In the genomic region with DNA sequence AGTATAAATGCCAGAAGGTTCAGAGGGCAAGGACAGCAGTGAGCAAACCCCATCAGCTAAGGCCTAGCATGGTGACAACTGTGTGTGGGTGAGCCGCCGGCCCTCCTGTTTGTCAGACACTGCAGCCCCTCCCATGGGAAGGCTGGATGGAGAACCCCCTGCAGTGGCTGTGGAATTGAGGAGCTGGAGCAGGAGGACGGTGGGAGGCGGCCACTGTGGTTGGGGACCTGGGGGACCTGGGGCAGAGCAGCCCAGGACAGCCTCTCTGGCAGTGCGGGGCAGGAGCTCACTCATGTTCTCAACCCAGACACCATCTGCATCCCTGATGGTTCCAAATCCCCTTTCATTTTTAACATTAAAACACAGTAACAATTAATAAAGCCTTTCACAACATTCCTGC, we compare ENCODE assay signal across 24 cellular contexts.
DNase-seq lines count a peak whose midpoint lies in the region; ATAC-seq and TF ChIP-seq lines count a peak whose summit lies in the region.
"Had no signal": no experiment of that assay in that cellular context is flagged by ENCODE, and none has a peak within 500 bp of the region (broad histone marks: within the 10 kb centered on the region; RNA-seq: fewer than 3 reads in every experiment).

No MANE protein-coding gene starts in this region.

- no peaks in the 10 kb centered on the region for H3K27me3 Mint-ChIP-seq in CD4-positive, alpha-beta T cell
- no peaks in the 10 kb centered on the region for H3K27me3 Mint-ChIP-seq in CD8-positive, alpha-beta memory T cell
- no peaks in the 10 kb centered on the region for H3K27me3 Mint-ChIP-seq in naive thymus-derived CD8-positive, alpha-beta T cell
- H3K27me3 Mint-ChIP-seq: B cell had no signal

- H3K27ac ChIP-seq in CD4-positive, alpha-beta T cell (ENCODE audit: low read depth, low read length): no peak overlapping the region
- H3K27ac ChIP-seq in CD8-positive, alpha-beta memory T cell (ENCODE audit: low read depth, low read length): no peak overlapping the region
- no peak overlapping the region for H3K27ac ChIP-seq in esophagus muscularis mucosa (replicated peaks in 1 of 4)
- H3K27ac ChIP-seq: C4-2B, PC-9, SJSA1 had no signal

- H3K27ac Mint-ChIP-seq in CD4-positive, alpha-beta T cell: peak overlapping the region; percentile 5
- peak overlapping the region in 5 of 8 donors; percentile 4 to 86 (median 62) for H3K27ac Mint-ChIP-seq in CD8-positive, alpha-beta memory T cell
- peak overlapping the region in 7 of 10 donors; percentile 9 to 80 (median 71) for H3K27ac Mint-ChIP-seq in naive thymus-derived CD8-positive, alpha-beta T cell
- H3K27ac Mint-ChIP-seq: B cell had no signal

- peaks cover 49% of the 10 kb centered on the region for H3K4me1 Mint-ChIP-seq in CD4-positive, alpha-beta T cell (ENCODE audit: low read depth)
- peaks cover 42 to 87% (median 62%) of the 10 kb centered on the region in 3 donors for H3K4me1 Mint-ChIP-seq in CD8-positive, alpha-beta memory T cell
- H3K4me1 Mint-ChIP-seq in naive thymus-derived CD8-positive, alpha-beta T cell: peaks cover 34 to 71% (median 57%) of the 10 kb centered on the region in 4 donors

- no peak for TF ChIP-seq EP300 in esophagus muscularis mucosa (IDR thresholded peaks at IDR 0.05)

- H3K9me3 ChIP-seq in CD4-positive, alpha-beta T cell (ENCODE audit: control insufficient read depth, low read length): no peaks in the 10 kb centered on the region
- no peaks in the 10 kb centered on the region for H3K9me3 ChIP-seq in CD8-positive, alpha-beta memory T cell (ENCODE audit: low read length)
- no peaks in the 10 kb centered on the region for H3K9me3 ChIP-seq in esophagus muscularis mucosa
- H3K9me3 ChIP-seq: Caco-2, MG63, SJSA1 had no signal

- intact Hi-C loops in CD4-positive, alpha-beta T cell (cut with DNase I, micrococcal nuclease): no loop called here
- intact Hi-C loops in esophagus muscularis mucosa (cut with DNase I): no loop called here

- DNase-seq in CD4-positive, alpha-beta T cell: no peak
- no peak for DNase-seq in CD8-positive, alpha-beta memory T cell
- DNase-seq in esophagus muscularis mucosa (ENCODE audit: extremely low spot score) (peak; percentile 47), H4 (ENCODE audit: low spot score) (no peak), NCI-H1694 (lab: John Stamatoyannopoulos, UW) (no peak), GM03348 (ENCODE audit: low spot score) (no peak)
- DNase-seq in naive thymus-derived CD8-positive, alpha-beta T cell: no peak
- DNase-seq: Caco-2, GOT3, IMR-90, KG1, MG63, NCI-H1105 treated with DMSO at 0.1 percent for 48 hours, NCI-H146, NCI-H2029 treated with DMSO at 0.1 percent for 48 hours, NCI-H526 treated with DMSO at 0.1 percent for 48 hours, PC-9, Right ventricle myocardium superior had no signal

- no peak for TF ChIP-seq POLR2A in esophagus muscularis mucosa (IDR thresholded peaks at IDR 0.05; ENCODE audit: low read depth)

- CTCF ChIA-PET in CD4-positive, alpha-beta T cell (lab: Charles Lee): no interaction called here
- CTCF ChIA-PET in CD8-positive, alpha-beta memory T cell (lab: Charles Lee): interaction anchor here (1.4 kb wide), 1 partner anchor 9 kb away, joined by 4 read pairs; no protein-coding TSS in a partner anchor

- POLR2A ChIA-PET in CD4-positive, alpha-beta T cell (lab: Charles Lee): no interaction called here
- POLR2A ChIA-PET in CD8-positive, alpha-beta memory T cell (lab: Charles Lee): no interaction called here
- POLR2A ChIA-PET in naive thymus-derived CD8-positive, alpha-beta T cell (lab: Charles Lee): no interaction called here

- H3K4me3 Mint-ChIP-seq in CD4-positive, alpha-beta T cell: no peak overlapping the region
- H3K4me3 Mint-ChIP-seq in CD8-positive, alpha-beta memory T cell: no peak overlapping the region
- no peak overlapping the region for H3K4me3 Mint-ChIP-seq in naive thymus-derived CD8-positive, alpha-beta T cell
- H3K4me3 Mint-ChIP-seq: B cell had no signal

- H3K36me3 Mint-ChIP-seq in CD4-positive, alpha-beta T cell (ENCODE audit: low read depth): peaks cover 24% of the 10 kb centered on the region
- peaks cover 0 to 17% (median 1%) of the 10 kb centered on the region in 3 donors for H3K36me3 Mint-ChIP-seq in CD8-positive, alpha-beta memory T cell
- peaks cover 0 to 9% (median 7%) of the 10 kb centered on the region in 3 donors for H3K36me3 Mint-ChIP-seq in naive thymus-derived CD8-positive, alpha-beta T cell

- no peaks in the 10 kb centered on the region for H3K9me3 Mint-ChIP-seq in CD4-positive, alpha-beta T cell
- no peaks in the 10 kb centered on the region for H3K9me3 Mint-ChIP-seq in CD8-positive, alpha-beta memory T cell
- no peaks in the 10 kb centered on the region for H3K9me3 Mint-ChIP-seq in naive thymus-derived CD8-positive, alpha-beta T cell

- 96% methylated on average over 5 of the region's 5 CpGs for WGBS in esophagus muscularis mucosa

- TF ChIP-seq CTCF in CD4-positive, alpha-beta T cell (IDR thresholded peaks at IDR 0.05): no peak
- TF ChIP-seq CTCF in esophagus muscularis mucosa (IDR thresholded peaks at IDR 0.05): no peak

- H3K4me1 ChIP-seq in CD8-positive, alpha-beta memory T cell (ENCODE audit: insufficient read depth, low read length): no peaks in the 10 kb centered on the region
- peaks cover 0 to 28% (median 21%) of the 10 kb centered on the region in 4 donors for H3K4me1 ChIP-seq in esophagus muscularis mucosa
- H3K4me1 ChIP-seq: Caco-2, SJSA1 had no signal

- no peak overlapping the region for H3K4me3 ChIP-seq in CD8-positive, alpha-beta memory T cell (ENCODE audit: low read length)
- H3K4me3 ChIP-seq in esophagus muscularis mucosa: no peak overlapping the region
- H3K4me3 ChIP-seq: GM12878, MG63, PC-9, SJSA1 had no signal

- ATAC-seq in CD4-positive, alpha-beta T cell (ENCODE audit: poor library complexity): no peak
- ATAC-seq in naive thymus-derived CD8-positive, alpha-beta T cell: no peak
- ATAC-seq in GM18870 (IDR thresholded peaks at IDR 0.05; ENCODE audit: unreplicated experiment): no peak
- ATAC-seq: GM12878, HCT116 had no signal

- no peaks in the 10 kb centered on the region for H3K27me3 ChIP-seq in CD4-positive, alpha-beta T cell (ENCODE audit: control insufficient read depth, insufficient read depth, low read length)
- no peaks in the 10 kb centered on the region for H3K27me3 ChIP-seq in CD8-positive, alpha-beta memory T cell (ENCODE audit: insufficient read depth, low read length, poor library complexity, severe bottlenecking)
- H3K27me3 ChIP-seq in esophagus muscularis mucosa: no peaks in the 10 kb centered on the region
- H3K27me3 ChIP-seq: MG63, SJSA1 had no signal

- H3K36me3 ChIP-seq in CD8-positive, alpha-beta memory T cell (ENCODE audit: insufficient read depth, low read length): no peaks in the 10 kb centered on the region
- H3K36me3 ChIP-seq in esophagus muscularis mucosa: peaks cover 0 to 5% (median 0%) of the 10 kb centered on the region in 4 donors
- H3K36me3 ChIP-seq: MG63, SJSA1 had no signal

Comparison
In these comparisons a context has a peak if more than half of its experiments do, and no peak if none do; other contexts are left out.
1. H3K27ac Mint-ChIP-seq: peak in every context shown above with its lines; median percentile 71 in naive thymus-derived CD8-positive, alpha-beta T cell; 62 in CD8-positive, alpha-beta memory T cell; 5 in CD4-positive, alpha-beta T cell.